Comparison of ENCODE assay signal across 1 cellular context in genomic region chr19:6794817-6795431, GRCh38.
TF ChIP-seq lines count a peak whose summit lies in the region.

No MANE protein-coding gene starts in this region.

TF ChIP-seq in K562, 482 proteins besides CTCF, POLR2A, EP300 and RAD21 (continued from another document):
- TF ChIP-seq ZNF766 (CRISPR knock-in tag; conservative IDR thresholded peaks at IDR 0.05) (peak; percentile 65; the same call in 1 of the 2 replicates), E2F6 (IDR thresholded peaks at IDR 0.05; ENCODE audit: borderline replicate concordance in 1 of 2, extremely low read depth in 1 of 2, insufficient read depth in 1 of 2, insufficient read length in 1 of 2, low read depth in 1 of 2, low read length in 1 of 2, poor library complexity in 1 of 2, severe bottlenecking in 1 of 2) (no peak), ZFP30 (CRISPR knock-in tag; IDR thresholded peaks at IDR 0.05; ENCODE audit: borderline replicate concordance) (no peak), ZNF507 (tag; conservative IDR thresholded peaks at IDR 0.05) (no peak), MCM5 (IDR thresholded peaks at IDR 0.05; ENCODE audit: low read depth) (no peak), ELK1 (CRISPR knock-in tag; IDR thresholded peaks at IDR 0.05) (no peak), HMG20B (CRISPR knock-in tag; IDR thresholded peaks at IDR 0.05) (no peak), CEBPG (CRISPR knock-in tag; IDR thresholded peaks at IDR 0.05) (no peak), CEBPG (tag; conservative IDR thresholded peaks at IDR 0.05 in 1 of 2, IDR thresholded peaks at IDR 0.05 in 1 of 2) (no peak), BRCA1 (IDR thresholded peaks at IDR 0.05) (no peak), BRCA1 (CRISPR knock-in tag; IDR thresholded peaks at IDR 0.05) (no peak)
- TF ChIP-seq, protein P1, sequence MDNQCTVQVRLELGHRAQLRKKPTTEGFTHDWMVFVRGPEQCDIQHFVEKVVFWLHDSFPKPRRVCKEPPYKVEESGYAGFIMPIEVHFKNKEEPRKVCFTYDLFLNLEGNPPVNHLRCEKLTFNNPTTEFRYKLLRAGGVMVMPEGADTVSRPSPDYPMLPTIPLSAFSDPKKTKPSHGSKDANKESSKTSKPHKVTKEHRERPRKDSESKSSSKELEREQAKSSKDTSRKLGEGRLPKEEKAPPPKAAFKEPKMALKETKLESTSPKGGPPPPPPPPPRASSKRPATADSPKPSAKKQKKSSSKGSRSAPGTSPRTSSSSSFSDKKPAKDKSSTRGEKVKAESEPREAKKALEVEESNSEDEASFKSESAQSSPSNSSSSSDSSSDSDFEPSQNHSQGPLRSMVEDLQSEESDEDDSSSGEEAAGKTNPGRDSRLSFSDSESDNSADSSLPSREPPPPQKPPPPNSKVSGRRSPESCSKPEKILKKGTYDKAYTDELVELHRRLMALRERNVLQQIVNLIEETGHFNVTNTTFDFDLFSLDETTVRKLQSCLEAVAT (IDR thresholded peaks at IDR 0.05) = no peak
- TF ChIP-seq, protein P2, sequence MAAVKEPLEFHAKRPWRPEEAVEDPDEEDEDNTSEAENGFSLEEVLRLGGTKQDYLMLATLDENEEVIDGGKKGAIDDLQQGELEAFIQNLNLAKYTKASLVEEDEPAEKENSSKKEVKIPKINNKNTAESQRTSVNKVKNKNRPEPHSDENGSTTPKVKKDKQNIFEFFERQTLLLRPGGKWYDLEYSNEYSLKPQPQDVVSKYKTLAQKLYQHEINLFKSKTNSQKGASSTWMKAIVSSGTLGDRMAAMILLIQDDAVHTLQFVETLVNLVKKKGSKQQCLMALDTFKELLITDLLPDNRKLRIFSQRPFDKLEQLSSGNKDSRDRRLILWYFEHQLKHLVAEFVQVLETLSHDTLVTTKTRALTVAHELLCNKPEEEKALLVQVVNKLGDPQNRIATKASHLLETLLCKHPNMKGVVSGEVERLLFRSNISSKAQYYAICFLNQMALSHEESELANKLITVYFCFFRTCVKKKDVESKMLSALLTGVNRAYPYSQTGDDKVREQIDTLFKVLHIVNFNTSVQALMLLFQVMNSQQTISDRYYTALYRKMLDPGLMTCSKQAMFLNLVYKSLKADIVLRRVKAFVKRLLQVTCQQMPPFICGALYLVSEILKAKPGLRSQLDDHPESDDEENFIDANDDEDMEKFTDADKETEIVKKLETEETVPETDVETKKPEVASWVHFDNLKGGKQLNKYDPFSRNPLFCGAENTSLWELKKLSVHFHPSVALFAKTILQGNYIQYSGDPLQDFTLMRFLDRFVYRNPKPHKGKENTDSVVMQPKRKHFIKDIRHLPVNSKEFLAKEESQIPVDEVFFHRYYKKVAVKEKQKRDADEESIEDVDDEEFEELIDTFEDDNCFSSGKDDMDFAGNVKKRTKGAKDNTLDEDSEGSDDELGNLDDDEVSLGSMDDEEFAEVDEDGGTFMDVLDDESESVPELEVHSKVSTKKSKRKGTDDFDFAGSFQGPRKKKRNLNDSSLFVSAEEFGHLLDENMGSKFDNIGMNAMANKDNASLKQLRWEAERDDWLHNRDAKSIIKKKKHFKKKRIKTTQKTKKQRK (IDR thresholded peaks at IDR 0.05; ENCODE audit: borderline replicate concordance, low read depth, low read length) = no peak
